In genomic region chr2:127706215-127706990, GRCh38 we compare ENCODE assay signal across 1 cellular context.
TF ChIP-seq lines count a peak whose summit lies in the region.

No MANE protein-coding gene starts in this region.

TF ChIP-seq in GM23338, 12 proteins besides CTCF, POLR2A, EP300 and RAD21 (continued from another document):
- TF ChIP-seq, protein P1, sequence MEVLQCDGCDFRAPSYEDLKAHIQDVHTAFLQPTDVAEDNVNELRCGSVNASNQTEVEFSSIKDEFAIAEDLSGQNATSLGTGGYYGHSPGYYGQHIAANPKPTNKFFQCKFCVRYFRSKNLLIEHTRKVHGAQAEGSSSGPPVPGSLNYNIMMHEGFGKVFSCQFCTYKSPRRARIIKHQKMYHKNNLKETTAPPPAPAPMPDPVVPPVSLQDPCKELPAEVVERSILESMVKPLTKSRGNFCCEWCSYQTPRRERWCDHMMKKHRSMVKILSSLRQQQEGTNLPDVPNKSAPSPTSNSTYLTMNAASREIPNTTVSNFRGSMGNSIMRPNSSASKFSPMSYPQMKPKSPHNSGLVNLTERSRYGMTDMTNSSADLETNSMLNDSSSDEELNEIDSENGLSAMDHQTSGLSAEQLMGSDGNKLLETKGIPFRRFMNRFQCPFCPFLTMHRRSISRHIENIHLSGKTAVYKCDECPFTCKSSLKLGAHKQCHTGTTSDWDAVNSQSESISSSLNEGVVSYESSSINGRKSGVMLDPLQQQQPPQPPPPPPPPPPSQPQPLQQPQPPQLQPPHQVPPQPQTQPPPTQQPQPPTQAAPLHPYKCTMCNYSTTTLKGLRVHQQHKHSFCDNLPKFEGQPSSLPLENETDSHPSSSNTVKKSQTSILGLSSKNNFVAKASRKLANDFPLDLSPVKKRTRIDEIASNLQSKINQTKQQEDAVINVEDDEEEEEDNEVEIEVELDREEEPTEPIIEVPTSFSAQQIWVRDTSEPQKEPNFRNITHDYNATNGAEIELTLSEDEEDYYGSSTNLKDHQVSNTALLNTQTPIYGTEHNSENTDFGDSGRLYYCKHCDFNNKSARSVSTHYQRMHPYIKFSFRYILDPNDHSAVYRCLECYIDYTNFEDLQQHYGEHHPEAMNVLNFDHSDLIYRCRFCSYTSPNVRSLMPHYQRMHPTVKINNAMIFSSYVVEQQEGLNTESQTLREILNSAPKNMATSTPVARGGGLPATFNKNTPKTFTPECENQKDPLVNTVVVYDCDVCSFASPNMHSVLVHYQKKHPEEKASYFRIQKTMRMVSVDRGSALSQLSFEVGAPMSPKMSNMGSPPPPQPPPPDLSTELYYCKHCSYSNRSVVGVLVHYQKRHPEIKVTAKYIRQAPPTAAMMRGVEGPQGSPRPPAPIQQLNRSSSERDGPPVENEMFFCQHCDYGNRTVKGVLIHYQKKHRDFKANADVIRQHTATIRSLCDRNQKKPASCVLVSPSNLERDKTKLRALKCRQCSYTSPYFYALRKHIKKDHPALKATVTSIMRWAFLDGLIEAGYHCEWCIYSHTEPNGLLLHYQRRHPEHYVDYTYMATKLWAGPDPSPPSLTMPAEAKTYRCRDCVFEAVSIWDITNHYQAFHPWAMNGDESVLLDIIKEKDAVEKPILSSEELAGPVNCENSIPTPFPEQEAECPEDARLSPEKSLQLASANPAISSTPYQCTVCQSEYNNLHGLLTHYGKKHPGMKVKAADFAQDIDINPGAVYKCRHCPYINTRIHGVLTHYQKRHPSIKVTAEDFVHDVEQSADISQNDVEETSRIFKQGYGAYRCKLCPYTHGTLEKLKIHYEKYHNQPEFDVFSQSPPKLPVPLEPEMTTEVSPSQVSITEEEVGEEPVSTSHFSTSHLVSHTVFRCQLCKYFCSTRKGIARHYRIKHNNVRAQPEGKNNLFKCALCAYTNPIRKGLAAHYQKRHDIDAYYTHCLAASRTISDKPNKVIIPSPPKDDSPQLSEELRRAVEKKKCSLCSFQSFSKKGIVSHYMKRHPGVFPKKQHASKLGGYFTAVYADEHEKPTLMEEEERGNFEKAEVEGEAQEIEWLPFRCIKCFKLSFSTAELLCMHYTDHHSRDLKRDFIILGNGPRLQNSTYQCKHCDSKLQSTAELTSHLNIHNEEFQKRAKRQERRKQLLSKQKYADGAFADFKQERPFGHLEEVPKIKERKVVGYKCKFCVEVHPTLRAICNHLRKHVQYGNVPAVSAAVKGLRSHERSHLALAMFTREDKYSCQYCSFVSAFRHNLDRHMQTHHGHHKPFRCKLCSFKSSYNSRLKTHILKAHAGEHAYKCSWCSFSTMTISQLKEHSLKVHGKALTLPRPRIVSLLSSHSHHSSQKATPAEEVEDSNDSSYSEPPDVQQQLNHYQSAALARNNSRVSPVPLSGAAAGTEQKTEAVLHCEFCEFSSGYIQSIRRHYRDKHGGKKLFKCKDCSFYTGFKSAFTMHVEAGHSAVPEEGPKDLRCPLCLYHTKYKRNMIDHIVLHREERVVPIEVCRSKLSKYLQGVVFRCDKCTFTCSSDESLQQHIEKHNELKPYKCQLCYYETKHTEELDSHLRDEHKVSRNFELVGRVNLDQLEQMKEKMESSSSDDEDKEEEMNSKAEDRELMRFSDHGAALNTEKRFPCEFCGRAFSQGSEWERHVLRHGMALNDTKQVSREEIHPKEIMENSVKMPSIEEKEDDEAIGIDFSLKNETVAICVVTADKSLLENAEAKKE (CRISPR knock-in tag; IDR thresholded peaks at IDR 0.05) = no peak
- TF ChIP-seq EZH2phosphoT487 (IDR thresholded peaks at IDR 0.05; ENCODE audit: unreplicated experiment) = no peak
